ENCODE assay signal across 1 cellular context in the genomic region with DNA sequence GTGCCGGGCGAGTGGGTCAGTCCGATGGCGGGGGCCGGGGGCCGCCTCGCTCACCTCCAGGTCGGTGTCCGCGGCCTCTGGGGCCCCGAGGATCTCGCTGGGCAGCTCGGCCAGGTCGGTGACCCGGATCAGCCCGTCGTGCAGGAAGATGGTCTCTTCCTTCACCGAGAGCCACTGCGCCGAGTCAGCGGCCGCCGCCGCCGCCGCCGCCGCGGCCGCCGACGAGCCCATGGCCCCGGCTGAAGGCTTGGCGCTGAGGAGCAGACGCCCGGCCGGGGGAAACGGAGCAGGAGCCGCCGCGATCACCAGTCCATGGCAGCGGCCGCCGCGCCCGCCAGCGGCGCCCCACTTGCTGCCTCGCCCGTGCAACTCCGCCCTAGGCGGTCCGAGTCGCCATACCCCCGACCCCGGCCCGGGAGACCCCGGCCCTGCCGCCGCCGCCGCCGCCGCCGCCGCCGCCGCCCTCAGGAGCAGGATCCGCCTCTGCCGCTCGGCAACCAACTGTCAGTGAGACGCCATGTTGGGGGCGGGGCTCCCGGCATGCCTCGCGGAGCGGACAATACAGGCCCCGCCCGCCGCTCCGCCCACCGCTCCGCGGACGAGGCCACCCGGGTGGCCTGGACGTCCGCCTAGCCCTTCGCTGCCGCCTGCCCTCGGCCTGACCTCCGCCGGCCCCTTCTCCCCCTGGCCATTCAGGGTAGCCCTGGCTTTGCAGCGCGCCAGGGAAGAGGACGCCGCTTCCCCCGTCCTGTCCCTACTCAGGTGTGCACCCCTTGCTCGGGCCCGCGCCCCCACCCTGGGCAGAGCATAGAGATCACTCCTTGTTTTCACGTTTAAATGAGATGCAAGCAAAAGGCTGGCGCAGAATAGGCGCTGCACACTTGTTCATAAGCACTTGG.
TF ChIP-seq lines count a peak whose summit lies in the region.

A gene with protein sequence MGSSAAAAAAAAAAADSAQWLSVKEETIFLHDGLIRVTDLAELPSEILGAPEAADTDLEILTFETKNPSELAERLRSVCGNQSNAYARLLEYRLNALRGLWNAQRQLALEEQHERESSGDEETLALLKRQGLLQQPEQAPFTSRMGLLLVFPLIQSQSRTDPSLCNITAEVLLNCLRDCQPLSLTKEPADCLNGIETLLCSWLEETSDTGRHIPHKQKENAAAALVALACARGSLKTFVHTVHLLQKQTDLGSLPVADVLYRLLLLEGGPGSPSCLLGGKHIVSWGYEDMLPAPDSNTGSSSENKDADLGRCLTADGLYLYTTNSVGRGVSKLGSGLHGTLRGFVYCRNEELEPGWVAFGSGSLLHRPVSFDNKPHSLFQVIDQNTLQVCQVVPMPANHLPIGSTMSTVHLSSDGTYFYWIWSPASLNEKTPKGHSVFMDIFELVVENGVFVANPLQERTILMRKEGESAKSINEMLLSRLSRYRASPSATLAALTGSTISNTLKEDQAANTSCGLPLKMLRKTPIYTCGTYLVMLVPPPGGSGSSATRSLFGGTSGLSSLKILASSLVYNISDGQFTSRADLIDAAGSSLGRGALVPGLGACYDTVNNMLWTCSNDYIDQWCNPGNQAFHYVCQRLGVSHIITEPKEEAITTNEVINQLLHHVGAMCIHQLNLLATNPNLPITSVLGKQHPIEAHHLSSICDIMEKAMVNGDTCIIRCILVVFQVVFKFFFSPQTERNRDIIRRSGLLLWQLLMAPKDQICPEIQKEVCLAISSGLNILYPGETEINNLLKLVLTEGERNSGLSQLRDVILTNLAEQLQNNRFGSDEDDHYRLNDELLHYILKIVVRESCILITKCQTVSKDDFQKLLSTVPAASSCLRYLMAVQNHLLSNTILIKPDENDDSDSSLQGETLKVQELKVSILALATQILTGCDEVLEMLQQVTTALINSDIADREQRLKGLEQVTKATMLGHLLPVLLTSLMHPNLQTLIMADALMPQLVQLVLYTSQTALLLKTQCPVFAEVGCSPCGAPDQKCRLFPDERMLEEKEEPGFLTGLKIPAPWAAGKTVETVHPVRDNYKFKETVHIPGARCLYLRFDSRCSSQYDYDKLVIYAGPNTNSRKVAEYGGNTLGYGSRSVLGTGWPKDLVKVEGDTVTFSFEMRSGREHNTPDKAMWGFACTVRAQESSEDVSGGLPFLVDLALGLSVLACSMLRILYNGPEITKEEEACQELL (N-terminal part only) (minus strand): TSS at position 534 of the 899 bp plus-strand sequence. CDS start 303 bp downstream, at position 231.

TF ChIP-seq in K562, 482 proteins besides CTCF, POLR2A, EP300 and RAD21 (continued from another document and continues in another):
- TF ChIP-seq, protein P1, sequence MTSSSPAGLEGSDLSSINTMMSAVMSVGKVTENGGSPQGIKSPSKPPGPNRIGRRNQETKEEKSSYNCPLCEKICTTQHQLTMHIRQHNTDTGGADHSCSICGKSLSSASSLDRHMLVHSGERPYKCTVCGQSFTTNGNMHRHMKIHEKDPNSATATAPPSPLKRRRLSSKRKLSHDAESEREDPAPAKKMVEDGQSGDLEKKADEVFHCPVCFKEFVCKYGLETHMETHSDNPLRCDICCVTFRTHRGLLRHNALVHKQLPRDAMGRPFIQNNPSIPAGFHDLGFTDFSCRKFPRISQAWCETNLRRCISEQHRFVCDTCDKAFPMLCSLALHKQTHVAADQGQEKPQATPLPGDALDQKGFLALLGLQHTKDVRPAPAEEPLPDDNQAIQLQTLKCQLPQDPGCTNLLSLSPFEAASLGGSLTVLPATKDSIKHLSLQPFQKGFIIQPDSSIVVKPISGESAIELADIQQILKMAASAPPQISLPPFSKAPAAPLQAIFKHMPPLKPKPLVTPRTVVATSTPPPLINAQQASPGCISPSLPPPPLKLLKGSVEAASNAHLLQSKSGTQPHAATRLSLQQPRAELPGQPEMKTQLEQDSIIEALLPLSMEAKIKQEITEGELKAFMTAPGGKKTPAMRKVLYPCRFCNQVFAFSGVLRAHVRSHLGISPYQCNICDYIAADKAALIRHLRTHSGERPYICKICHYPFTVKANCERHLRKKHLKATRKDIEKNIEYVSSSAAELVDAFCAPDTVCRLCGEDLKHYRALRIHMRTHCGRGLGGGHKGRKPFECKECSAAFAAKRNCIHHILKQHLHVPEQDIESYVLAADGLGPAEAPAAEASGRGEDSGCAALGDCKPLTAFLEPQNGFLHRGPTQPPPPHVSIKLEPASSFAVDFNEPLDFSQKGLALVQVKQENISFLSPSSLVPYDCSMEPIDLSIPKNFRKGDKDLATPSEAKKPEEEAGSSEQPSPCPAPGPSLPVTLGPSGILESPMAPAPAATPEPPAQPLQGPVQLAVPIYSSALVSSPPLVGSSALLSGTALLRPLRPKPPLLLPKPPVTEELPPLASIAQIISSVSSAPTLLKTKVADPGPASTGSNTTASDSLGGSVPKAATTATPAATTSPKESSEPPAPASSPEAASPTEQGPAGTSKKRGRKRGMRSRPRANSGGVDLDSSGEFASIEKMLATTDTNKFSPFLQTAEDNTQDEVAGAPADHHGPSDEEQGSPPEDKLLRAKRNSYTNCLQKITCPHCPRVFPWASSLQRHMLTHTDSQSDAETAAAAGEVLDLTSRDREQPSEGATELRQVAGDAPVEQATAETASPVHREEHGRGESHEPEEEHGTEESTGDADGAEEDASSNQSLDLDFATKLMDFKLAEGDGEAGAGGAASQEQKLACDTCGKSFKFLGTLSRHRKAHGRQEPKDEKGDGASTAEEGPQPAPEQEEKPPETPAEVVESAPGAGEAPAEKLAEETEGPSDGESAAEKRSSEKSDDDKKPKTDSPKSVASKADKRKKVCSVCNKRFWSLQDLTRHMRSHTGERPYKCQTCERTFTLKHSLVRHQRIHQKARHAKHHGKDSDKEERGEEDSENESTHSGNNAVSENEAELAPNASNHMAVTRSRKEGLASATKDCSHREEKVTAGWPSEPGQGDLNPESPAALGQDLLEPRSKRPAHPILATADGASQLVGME (CRISPR knock-in tag; IDR thresholded peaks at IDR 0.05), result no peak
- no peak for TF ChIP-seq ZNF140 (CRISPR knock-in tag; IDR thresholded peaks at IDR 0.05)
- peak; percentile 53 for TF ChIP-seq HCFC1 (IDR thresholded peaks at IDR 0.05; ENCODE audit: low read depth, low read length)
- no peak for TF ChIP-seq XRCC3 (IDR thresholded peaks at IDR 0.05)
- TF ChIP-seq, protein P2, sequence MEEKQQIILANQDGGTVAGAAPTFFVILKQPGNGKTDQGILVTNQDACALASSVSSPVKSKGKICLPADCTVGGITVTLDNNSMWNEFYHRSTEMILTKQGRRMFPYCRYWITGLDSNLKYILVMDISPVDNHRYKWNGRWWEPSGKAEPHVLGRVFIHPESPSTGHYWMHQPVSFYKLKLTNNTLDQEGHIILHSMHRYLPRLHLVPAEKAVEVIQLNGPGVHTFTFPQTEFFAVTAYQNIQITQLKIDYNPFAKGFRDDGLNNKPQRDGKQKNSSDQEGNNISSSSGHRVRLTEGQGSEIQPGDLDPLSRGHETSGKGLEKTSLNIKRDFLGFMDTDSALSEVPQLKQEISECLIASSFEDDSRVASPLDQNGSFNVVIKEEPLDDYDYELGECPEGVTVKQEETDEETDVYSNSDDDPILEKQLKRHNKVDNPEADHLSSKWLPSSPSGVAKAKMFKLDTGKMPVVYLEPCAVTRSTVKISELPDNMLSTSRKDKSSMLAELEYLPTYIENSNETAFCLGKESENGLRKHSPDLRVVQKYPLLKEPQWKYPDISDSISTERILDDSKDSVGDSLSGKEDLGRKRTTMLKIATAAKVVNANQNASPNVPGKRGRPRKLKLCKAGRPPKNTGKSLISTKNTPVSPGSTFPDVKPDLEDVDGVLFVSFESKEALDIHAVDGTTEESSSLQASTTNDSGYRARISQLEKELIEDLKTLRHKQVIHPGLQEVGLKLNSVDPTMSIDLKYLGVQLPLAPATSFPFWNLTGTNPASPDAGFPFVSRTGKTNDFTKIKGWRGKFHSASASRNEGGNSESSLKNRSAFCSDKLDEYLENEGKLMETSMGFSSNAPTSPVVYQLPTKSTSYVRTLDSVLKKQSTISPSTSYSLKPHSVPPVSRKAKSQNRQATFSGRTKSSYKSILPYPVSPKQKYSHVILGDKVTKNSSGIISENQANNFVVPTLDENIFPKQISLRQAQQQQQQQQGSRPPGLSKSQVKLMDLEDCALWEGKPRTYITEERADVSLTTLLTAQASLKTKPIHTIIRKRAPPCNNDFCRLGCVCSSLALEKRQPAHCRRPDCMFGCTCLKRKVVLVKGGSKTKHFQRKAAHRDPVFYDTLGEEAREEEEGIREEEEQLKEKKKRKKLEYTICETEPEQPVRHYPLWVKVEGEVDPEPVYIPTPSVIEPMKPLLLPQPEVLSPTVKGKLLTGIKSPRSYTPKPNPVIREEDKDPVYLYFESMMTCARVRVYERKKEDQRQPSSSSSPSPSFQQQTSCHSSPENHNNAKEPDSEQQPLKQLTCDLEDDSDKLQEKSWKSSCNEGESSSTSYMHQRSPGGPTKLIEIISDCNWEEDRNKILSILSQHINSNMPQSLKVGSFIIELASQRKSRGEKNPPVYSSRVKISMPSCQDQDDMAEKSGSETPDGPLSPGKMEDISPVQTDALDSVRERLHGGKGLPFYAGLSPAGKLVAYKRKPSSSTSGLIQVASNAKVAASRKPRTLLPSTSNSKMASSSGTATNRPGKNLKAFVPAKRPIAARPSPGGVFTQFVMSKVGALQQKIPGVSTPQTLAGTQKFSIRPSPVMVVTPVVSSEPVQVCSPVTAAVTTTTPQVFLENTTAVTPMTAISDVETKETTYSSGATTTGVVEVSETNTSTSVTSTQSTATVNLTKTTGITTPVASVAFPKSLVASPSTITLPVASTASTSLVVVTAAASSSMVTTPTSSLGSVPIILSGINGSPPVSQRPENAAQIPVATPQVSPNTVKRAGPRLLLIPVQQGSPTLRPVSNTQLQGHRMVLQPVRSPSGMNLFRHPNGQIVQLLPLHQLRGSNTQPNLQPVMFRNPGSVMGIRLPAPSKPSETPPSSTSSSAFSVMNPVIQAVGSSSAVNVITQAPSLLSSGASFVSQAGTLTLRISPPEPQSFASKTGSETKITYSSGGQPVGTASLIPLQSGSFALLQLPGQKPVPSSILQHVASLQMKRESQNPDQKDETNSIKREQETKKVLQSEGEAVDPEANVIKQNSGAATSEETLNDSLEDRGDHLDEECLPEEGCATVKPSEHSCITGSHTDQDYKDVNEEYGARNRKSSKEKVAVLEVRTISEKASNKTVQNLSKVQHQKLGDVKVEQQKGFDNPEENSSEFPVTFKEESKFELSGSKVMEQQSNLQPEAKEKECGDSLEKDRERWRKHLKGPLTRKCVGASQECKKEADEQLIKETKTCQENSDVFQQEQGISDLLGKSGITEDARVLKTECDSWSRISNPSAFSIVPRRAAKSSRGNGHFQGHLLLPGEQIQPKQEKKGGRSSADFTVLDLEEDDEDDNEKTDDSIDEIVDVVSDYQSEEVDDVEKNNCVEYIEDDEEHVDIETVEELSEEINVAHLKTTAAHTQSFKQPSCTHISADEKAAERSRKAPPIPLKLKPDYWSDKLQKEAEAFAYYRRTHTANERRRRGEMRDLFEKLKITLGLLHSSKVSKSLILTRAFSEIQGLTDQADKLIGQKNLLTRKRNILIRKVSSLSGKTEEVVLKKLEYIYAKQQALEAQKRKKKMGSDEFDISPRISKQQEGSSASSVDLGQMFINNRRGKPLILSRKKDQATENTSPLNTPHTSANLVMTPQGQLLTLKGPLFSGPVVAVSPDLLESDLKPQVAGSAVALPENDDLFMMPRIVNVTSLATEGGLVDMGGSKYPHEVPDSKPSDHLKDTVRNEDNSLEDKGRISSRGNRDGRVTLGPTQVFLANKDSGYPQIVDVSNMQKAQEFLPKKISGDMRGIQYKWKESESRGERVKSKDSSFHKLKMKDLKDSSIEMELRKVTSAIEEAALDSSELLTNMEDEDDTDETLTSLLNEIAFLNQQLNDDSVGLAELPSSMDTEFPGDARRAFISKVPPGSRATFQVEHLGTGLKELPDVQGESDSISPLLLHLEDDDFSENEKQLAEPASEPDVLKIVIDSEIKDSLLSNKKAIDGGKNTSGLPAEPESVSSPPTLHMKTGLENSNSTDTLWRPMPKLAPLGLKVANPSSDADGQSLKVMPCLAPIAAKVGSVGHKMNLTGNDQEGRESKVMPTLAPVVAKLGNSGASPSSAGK (IDR thresholded peaks at IDR 0.05), result no peak
- TF ChIP-seq, protein P3, sequence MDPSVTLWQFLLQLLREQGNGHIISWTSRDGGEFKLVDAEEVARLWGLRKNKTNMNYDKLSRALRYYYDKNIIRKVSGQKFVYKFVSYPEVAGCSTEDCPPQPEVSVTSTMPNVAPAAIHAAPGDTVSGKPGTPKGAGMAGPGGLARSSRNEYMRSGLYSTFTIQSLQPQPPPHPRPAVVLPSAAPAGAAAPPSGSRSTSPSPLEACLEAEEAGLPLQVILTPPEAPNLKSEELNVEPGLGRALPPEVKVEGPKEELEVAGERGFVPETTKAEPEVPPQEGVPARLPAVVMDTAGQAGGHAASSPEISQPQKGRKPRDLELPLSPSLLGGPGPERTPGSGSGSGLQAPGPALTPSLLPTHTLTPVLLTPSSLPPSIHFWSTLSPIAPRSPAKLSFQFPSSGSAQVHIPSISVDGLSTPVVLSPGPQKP (CRISPR knock-in tag; IDR thresholded peaks at IDR 0.05), result no peak
- TF ChIP-seq SMAD3 (CRISPR knock-in tag; conservative IDR thresholded peaks at IDR 0.05), result no peak
- TF ChIP-seq FOXJ2 (tag; IDR thresholded peaks at IDR 0.05), result no peak
- no peak for TF ChIP-seq SRSF1 (IDR thresholded peaks at IDR 0.05; ENCODE audit: low read depth, low read length)
- TF ChIP-seq CC2D1A (IDR thresholded peaks at IDR 0.05), result no peak
- no peak for TF ChIP-seq ZNF263 (CRISPR knock-in tag; IDR thresholded peaks at IDR 0.05; ENCODE audit: borderline replicate concordance)
- TF ChIP-seq, protein P4, sequence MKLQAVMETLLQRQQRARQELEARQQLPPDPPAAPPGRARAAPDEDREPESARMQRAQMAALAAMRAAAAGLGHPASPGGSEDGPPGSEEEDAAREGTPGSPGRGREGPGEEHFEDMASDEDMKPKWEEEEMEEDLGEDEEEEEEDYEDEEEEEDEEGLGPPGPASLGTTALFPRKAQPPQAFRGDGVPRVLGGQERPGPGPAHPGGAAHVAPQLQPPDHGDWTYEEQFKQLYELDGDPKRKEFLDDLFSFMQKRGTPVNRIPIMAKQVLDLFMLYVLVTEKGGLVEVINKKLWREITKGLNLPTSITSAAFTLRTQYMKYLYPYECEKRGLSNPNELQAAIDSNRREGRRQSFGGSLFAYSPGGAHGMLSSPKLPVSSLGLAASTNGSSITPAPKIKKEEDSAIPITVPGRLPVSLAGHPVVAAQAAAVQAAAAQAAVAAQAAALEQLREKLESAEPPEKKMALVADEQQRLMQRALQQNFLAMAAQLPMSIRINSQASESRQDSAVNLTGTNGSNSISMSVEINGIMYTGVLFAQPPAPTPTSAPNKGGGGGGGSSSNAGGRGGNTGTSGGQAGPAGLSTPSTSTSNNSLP (IDR thresholded peaks at IDR 0.05; ENCODE audit: borderline replicate concordance, low read depth, low read length), result no peak
- TF ChIP-seq, protein P5, sequence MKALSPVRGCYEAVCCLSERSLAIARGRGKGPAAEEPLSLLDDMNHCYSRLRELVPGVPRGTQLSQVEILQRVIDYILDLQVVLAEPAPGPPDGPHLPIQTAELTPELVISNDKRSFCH (CRISPR knock-in tag; IDR thresholded peaks at IDR 0.05), result no peak
- TF ChIP-seq, protein P5 (tag; IDR thresholded peaks at IDR 0.05), result peak; percentile 57; the same call in 1 of the 2 replicates
- TF ChIP-seq, protein P6, sequence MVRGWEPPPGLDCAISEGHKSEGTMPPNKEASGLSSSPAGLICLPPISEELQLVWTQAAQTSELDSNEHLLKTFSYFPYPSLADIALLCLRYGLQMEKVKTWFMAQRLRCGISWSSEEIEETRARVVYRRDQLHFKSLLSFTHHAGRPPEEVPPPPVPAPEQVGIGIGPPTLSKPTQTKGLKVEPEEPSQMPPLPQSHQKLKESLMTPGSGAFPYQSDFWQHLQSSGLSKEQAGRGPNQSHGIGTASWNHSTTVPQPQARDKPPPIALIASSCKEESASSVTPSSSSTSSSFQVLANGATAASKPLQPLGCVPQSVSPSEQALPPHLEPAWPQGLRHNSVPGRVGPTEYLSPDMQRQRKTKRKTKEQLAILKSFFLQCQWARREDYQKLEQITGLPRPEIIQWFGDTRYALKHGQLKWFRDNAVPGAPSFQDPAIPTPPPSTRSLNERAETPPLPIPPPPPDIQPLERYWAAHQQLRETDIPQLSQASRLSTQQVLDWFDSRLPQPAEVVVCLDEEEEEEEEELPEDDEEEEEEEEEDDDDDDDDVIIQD (CRISPR knock-in tag; IDR thresholded peaks at IDR 0.05), result no peak
- TF ChIP-seq ZSCAN29 (IDR thresholded peaks at IDR 0.05), result no peak
- no peak for TF ChIP-seq SLC30A9 (CRISPR knock-in tag; IDR thresholded peaks at IDR 0.05)
- TF ChIP-seq HSF4 (CRISPR knock-in tag; IDR thresholded peaks at IDR 0.05; ENCODE audit: borderline replicate concordance), result no peak
